ENCODE assay signal across 8 cellular contexts in genomic region chr16:89257281-89257731, GRCh38. TPM values are rescaled to one million over a fixed set of nuclear protein-coding genes. Genes with fewer than 3 reads are reported as not detected.
DNase-seq lines count a peak whose midpoint lies in the region; ATAC-seq and TF ChIP-seq lines count a peak whose summit lies in the region.

No MANE protein-coding gene starts in this region.

- no peaks in the 10 kb centered on the region for H3K36me3 ChIP-seq in endocrine pancreas (ENCODE audit: control insufficient read depth, insufficient read depth, low read length)

- H3K4me3 ChIP-seq in AG09309 (ENCODE audit: control insufficient read depth, low read depth, low read length) (peak overlapping the region; percentile 26), endocrine pancreas (ENCODE audit: control insufficient read depth, insufficient read depth, low read length) (no peak overlapping the region)

- DNase-seq in AG09309 (ENCODE audit: low read depth) (no peak), HuH-7 (ENCODE audit: low spot score) (peak; percentile 61), NCI-H510A treated with DMSO at 0.1 percent for 48 hours (lab: John Stamatoyannopoulos, UW) (no peak), germinal center (ENCODE audit: low spot score) (no peak), omental fat pad (ENCODE audit: low spot score) (no peak)
- no peak for DNase-seq in naive thymus-derived CD8-positive, alpha-beta T cell

- peak; percentile 30 to 43 for ATAC-seq in naive thymus-derived CD8-positive, alpha-beta T cell
- no peak for ATAC-seq in HG02759 (IDR thresholded peaks at IDR 0.05; ENCODE audit: unreplicated experiment)
- ATAC-seq in omental fat pad (ENCODE audit: low FRiP score), result no peak

- H3K36me3 Mint-ChIP-seq in naive thymus-derived CD8-positive, alpha-beta T cell, result no peaks in the 10 kb centered on the region

- H3K9me3 ChIP-seq in endocrine pancreas (ENCODE audit: control insufficient read depth, low read length), result no peaks in the 10 kb centered on the region

- H3K27me3 Mint-ChIP-seq in naive thymus-derived CD8-positive, alpha-beta T cell, result peaks cover 3 to 22% (median 15%) of the 10 kb centered on the region in 5 donors

- TF ChIP-seq CTCF in AG09309 (IDR thresholded peaks at IDR 0.05; ENCODE audit: control insufficient read depth, insufficient read depth, low read depth, low read length, missing control alignments), result no peak
- TF ChIP-seq CTCF in omental fat pad (IDR thresholded peaks at IDR 0.05), result no peak

- no peaks in the 10 kb centered on the region for H3K4me1 ChIP-seq in endocrine pancreas (ENCODE audit: control insufficient read depth, insufficient read depth, low read length)

- peak overlapping the region; percentile 83 for H3K9ac ChIP-seq in endocrine pancreas (ENCODE audit: control insufficient read depth, insufficient read depth, low read length)

- H3K27me3 ChIP-seq in endocrine pancreas (ENCODE audit: control insufficient read depth, insufficient read depth, low read length), result no peaks in the 10 kb centered on the region

- peak overlapping the region in 3 of 10 donors; percentile 69 to 84 (median 75) for H3K27ac Mint-ChIP-seq in naive thymus-derived CD8-positive, alpha-beta T cell

- H3K9me3 Mint-ChIP-seq in naive thymus-derived CD8-positive, alpha-beta T cell, result no peaks in the 10 kb centered on the region

- H3K4me3 Mint-ChIP-seq in naive thymus-derived CD8-positive, alpha-beta T cell, result peak overlapping the region; percentile 59 to 87 (median 78)

- POLR2A ChIA-PET in naive thymus-derived CD8-positive, alpha-beta T cell (lab: Charles Lee), result no interaction called here

- peaks cover 14 to 22% (median 19%) of the 10 kb centered on the region in 4 donors for H3K4me1 Mint-ChIP-seq in naive thymus-derived CD8-positive, alpha-beta T cell

RNA-seq across cellular contexts. Expression of gene ZNF778, which starts 39.8 kb away (rescaled TPM):
- 10 to 100 TPM in 1 of 2 experiments, 1 to 10 TPM in 1; 8.7 to 11.0 TPM for total RNA-seq in naive thymus-derived CD8-positive, alpha-beta T cell
- 1 to 10 TPM; 2.0 to 5.5 (median 2.9) TPM for polyA plus RNA-seq in naive thymus-derived CD8-positive, alpha-beta T cell
- total RNA-seq in omental fat pad, result 10 to 100 TPM in 2 of 4 donors, 1 to 10 TPM in 2; 5.7 to 22.8 (median 13.4) TPM

RNA-seq across cellular contexts. Expression of gene SLC22A31, which starts 57.0 kb away (rescaled TPM):
- not detected for total RNA-seq in naive thymus-derived CD8-positive, alpha-beta T cell
- not detected for polyA plus RNA-seq in naive thymus-derived CD8-positive, alpha-beta T cell
- not detected for total RNA-seq in omental fat pad

Comparison
In these comparisons a context has a peak if more than half of its experiments do, and no peak if none do; other contexts are left out.
1. ATAC-seq: peak in naive thymus-derived CD8-positive, alpha-beta T cell (2 of 2); none in HG02759 (single experiment) and omental fat pad (single experiment).